In the genomic region with DNA sequence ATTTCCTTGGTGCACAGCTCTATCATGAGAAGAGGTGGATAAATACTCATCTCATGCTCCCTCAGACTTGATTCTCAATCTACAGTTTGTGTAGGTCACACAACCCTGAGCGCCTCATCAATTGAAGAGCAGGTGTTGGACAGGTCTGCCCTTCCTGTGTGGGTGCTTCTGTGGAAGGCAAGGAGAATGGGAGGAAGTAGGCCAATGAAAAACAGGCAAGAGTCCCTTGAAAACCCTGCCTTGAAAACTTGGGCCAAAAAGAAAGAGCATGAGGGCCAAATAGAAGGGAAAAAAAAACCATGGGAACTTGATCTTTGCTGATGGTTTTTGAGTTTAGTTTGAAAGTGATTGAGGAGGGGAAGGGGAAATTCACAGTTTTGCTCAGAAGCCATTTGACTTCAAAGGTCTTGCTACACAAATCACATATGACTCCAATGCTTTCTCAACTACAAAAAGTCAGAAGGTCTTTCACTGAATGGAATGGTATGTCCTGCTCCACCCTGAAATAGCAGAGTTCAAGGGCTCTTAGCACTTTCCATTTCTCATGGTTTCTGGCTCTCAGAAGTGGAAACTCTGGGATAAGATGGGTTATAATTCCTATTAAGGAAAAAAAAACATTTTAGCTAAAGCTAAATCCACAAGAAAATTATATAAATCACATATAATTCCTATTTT, we compare ENCODE assay signal across 1 cellular context.
A peak's percentile ranks its signal among the peaks of the same experiment; 100 is the strongest.
TF ChIP-seq lines count a peak whose summit lies in the region.

No MANE protein-coding gene starts in this region.

TF ChIP-seq in HepG2, 621 proteins besides CTCF, POLR2A, EP300 and RAD21 (continued from another document and continues in another):
- TF ChIP-seq, protein P1, sequence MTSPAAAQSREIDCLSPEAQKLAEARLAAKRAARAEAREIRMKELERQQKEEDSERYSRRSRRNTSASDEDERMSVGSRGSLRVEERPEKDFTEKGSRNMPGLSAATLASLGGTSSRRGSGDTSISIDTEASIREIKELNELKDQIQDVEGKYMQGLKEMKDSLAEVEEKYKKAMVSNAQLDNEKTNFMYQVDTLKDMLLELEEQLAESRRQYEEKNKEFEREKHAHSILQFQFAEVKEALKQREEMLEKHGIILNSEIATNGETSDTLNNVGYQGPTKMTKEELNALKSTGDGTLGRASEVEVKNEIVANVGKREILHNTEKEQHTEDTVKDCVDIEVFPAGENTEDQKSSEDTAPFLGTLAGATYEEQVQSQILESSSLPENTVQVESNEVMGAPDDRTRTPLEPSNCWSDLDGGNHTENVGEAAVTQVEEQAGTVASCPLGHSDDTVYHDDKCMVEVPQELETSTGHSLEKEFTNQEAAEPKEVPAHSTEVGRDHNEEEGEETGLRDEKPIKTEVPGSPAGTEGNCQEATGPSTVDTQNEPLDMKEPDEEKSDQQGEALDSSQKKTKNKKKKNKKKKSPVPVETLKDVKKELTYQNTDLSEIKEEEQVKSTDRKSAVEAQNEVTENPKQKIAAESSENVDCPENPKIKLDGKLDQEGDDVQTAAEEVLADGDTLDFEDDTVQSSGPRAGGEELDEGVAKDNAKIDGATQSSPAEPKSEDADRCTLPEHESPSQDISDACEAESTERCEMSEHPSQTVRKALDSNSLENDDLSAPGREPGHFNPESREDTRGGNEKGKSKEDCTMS (CRISPR knock-in tag; conservative IDR thresholded peaks at IDR 0.05): no peak
- TF ChIP-seq POLR2G (IDR thresholded peaks at IDR 0.05; ENCODE audit: low read depth, low read length) (no peak), SNRNP70 (IDR thresholded peaks at IDR 0.05; ENCODE audit: low read depth, low read length) (no peak), NFE2L2 (IDR thresholded peaks at IDR 0.05; ENCODE audit: low read length) (no peak), ZNF614 (CRISPR knock-in tag; IDR thresholded peaks at IDR 0.05; ENCODE audit: borderline replicate concordance) (no peak; the same call in 1 of the 2 replicates), NONO (IDR thresholded peaks at IDR 0.05) (no peak), NONO (CRISPR knock-in tag; conservative IDR thresholded peaks at IDR 0.05) (no peak), ZNF792 (CRISPR knock-in tag; IDR thresholded peaks at IDR 0.05) (no peak), FOXC1 (CRISPR knock-in tag; IDR thresholded peaks at IDR 0.05; ENCODE audit: borderline replicate concordance) (peak; percentile 39; the same call in 1 of the 2 replicates), ARID2 (CRISPR knock-in tag; IDR thresholded peaks at IDR 0.05; ENCODE audit: borderline replicate concordance) (no peak), SP4 (CRISPR knock-in tag; IDR thresholded peaks at IDR 0.05) (no peak), NKX3-1 (CRISPR knock-in tag; IDR thresholded peaks at IDR 0.05) (0 out of 2 replicates have a peak, but pooled peaks have one; percentile 54), GPN1 (CRISPR knock-in tag; IDR thresholded peaks at IDR 0.05; ENCODE audit: borderline replicate concordance) (no peak), ZNF331 (CRISPR knock-in tag; IDR thresholded peaks at IDR 0.05) (peak; percentile 58), SNAI1 (CRISPR knock-in tag; IDR thresholded peaks at IDR 0.05; ENCODE audit: borderline replicate concordance) (no peak), ZZZ3 (CRISPR knock-in tag; IDR thresholded peaks at IDR 0.05; ENCODE audit: borderline replicate concordance) (no peak), RARG (CRISPR knock-in tag; IDR thresholded peaks at IDR 0.05; ENCODE audit: low read depth) (no peak), ZNF143 (CRISPR knock-in tag; IDR thresholded peaks at IDR 0.05) (no peak), ATF7 (IDR thresholded peaks at IDR 0.05) (no peak), ATF7 (CRISPR knock-in tag; IDR thresholded peaks at IDR 0.05) (no peak), CC2D1A (CRISPR knock-in tag; IDR thresholded peaks at IDR 0.05) (no peak), PCBP1 (IDR thresholded peaks at IDR 0.05; ENCODE audit: borderline replicate concordance, low read depth, low read length) (no peak)
- TF ChIP-seq, protein P2, sequence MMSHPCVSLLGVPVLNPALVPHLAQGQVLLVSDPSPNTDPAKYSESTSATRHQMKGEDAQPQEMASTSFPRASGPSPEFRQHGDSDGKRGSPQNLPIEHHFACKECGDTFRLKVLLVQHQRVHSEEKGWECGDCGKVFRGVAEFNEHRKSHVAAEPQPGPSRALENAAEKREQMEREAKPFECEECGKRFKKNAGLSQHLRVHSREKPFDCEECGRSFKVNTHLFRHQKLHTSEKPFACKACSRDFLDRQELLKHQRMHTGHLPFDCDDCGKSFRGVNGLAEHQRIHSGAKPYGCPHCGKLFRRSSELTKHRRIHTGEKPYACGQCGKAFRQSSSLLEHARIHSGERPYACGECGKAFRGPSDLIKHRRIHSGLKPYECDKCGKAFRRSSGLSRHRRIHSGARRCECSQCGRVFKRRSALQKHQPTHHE (CRISPR knock-in tag; IDR thresholded peaks at IDR 0.05; ENCODE audit: borderline replicate concordance): no peak
- TF ChIP-seq, protein P3, sequence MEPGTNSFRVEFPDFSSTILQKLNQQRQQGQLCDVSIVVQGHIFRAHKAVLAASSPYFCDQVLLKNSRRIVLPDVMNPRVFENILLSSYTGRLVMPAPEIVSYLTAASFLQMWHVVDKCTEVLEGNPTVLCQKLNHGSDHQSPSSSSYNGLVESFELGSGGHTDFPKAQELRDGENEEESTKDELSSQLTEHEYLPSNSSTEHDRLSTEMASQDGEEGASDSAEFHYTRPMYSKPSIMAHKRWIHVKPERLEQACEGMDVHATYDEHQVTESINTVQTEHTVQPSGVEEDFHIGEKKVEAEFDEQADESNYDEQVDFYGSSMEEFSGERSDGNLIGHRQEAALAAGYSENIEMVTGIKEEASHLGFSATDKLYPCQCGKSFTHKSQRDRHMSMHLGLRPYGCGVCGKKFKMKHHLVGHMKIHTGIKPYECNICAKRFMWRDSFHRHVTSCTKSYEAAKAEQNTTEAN (CRISPR knock-in tag; conservative IDR thresholded peaks at IDR 0.05): no peak
- TF ChIP-seq, protein P4, sequence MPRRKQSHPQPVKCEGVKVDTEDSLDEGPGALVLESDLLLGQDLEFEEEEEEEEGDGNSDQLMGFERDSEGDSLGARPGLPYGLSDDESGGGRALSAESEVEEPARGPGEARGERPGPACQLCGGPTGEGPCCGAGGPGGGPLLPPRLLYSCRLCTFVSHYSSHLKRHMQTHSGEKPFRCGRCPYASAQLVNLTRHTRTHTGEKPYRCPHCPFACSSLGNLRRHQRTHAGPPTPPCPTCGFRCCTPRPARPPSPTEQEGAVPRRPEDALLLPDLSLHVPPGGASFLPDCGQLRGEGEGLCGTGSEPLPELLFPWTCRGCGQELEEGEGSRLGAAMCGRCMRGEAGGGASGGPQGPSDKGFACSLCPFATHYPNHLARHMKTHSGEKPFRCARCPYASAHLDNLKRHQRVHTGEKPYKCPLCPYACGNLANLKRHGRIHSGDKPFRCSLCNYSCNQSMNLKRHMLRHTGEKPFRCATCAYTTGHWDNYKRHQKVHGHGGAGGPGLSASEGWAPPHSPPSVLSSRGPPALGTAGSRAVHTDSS (CRISPR knock-in tag; conservative IDR thresholded peaks at IDR 0.05): no peak
- TF ChIP-seq, protein P5, sequence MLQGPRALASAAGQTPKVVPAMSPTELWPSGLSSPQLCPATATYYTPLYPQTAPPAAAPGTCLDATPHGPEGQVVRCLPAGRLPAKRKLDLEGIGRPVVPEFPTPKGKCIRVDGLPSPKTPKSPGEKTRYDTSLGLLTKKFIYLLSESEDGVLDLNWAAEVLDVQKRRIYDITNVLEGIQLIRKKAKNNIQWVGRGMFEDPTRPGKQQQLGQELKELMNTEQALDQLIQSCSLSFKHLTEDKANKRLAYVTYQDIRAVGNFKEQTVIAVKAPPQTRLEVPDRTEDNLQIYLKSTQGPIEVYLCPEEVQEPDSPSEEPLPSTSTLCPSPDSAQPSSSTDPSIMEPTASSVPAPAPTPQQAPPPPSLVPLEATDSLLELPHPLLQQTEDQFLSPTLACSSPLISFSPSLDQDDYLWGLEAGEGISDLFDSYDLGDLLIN (CRISPR knock-in tag; IDR thresholded peaks at IDR 0.05; ENCODE audit: borderline replicate concordance): no peak
- TF ChIP-seq, protein P6, sequence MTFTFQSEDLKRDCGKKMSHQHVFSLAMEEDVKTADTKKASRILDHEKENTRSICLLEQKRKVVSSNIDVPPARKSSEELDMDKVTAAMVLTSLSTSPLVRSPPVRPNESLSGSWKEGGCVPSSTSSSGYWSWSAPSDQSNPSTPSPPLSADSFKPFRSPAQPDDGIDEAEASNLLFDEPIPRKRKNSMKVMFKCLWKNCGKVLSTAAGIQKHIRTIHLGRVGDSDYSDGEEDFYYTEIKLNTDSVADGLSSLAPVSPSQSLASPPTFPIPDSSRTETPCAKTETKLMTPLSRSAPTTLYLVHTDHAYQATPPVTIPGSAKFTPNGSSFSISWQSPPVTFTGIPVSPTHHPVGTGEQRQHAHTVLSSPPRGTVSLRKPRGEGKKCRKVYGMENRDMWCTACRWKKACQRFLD (CRISPR knock-in tag; IDR thresholded peaks at IDR 0.05; ENCODE audit: borderline replicate concordance): no peak
- TF ChIP-seq, protein P7, sequence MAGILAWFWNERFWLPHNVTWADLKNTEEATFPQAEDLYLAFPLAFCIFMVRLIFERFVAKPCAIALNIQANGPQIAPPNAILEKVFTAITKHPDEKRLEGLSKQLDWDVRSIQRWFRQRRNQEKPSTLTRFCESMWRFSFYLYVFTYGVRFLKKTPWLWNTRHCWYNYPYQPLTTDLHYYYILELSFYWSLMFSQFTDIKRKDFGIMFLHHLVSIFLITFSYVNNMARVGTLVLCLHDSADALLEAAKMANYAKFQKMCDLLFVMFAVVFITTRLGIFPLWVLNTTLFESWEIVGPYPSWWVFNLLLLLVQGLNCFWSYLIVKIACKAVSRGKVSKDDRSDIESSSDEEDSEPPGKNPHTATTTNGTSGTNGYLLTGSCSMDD (CRISPR knock-in tag; IDR thresholded peaks at IDR 0.05): no peak
- TF ChIP-seq, protein P8, sequence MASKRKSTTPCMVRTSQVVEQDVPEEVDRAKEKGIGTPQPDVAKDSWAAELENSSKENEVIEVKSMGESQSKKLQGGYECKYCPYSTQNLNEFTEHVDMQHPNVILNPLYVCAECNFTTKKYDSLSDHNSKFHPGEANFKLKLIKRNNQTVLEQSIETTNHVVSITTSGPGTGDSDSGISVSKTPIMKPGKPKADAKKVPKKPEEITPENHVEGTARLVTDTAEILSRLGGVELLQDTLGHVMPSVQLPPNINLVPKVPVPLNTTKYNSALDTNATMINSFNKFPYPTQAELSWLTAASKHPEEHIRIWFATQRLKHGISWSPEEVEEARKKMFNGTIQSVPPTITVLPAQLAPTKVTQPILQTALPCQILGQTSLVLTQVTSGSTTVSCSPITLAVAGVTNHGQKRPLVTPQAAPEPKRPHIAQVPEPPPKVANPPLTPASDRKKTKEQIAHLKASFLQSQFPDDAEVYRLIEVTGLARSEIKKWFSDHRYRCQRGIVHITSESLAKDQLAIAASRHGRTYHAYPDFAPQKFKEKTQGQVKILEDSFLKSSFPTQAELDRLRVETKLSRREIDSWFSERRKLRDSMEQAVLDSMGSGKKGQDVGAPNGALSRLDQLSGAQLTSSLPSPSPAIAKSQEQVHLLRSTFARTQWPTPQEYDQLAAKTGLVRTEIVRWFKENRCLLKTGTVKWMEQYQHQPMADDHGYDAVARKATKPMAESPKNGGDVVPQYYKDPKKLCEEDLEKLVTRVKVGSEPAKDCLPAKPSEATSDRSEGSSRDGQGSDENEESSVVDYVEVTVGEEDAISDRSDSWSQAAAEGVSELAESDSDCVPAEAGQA (IDR thresholded peaks at IDR 0.05; ENCODE audit: low read depth): no peak
- TF ChIP-seq, protein P8 (CRISPR knock-in tag; IDR thresholded peaks at IDR 0.05; ENCODE audit: borderline replicate concordance): no peak
- TF ChIP-seq, protein P9, sequence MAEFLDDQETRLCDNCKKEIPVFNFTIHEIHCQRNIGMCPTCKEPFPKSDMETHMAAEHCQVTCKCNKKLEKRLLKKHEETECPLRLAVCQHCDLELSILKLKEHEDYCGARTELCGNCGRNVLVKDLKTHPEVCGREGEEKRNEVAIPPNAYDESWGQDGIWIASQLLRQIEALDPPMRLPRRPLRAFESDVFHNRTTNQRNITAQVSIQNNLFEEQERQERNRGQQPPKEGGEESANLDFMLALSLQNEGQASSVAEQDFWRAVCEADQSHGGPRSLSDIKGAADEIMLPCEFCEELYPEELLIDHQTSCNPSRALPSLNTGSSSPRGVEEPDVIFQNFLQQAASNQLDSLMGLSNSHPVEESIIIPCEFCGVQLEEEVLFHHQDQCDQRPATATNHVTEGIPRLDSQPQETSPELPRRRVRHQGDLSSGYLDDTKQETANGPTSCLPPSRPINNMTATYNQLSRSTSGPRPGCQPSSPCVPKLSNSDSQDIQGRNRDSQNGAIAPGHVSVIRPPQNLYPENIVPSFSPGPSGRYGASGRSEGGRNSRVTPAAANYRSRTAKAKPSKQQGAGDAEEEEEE (CRISPR knock-in tag; IDR thresholded peaks at IDR 0.05; ENCODE audit: borderline replicate concordance): no peak
- TF ChIP-seq, protein P10, sequence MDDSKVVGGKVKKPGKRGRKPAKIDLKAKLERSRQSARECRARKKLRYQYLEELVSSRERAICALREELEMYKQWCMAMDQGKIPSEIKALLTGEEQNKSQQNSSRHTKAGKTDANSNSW (CRISPR knock-in tag; IDR thresholded peaks at IDR 0.05; ENCODE audit: borderline replicate concordance): no peak
- TF ChIP-seq, protein P11, sequence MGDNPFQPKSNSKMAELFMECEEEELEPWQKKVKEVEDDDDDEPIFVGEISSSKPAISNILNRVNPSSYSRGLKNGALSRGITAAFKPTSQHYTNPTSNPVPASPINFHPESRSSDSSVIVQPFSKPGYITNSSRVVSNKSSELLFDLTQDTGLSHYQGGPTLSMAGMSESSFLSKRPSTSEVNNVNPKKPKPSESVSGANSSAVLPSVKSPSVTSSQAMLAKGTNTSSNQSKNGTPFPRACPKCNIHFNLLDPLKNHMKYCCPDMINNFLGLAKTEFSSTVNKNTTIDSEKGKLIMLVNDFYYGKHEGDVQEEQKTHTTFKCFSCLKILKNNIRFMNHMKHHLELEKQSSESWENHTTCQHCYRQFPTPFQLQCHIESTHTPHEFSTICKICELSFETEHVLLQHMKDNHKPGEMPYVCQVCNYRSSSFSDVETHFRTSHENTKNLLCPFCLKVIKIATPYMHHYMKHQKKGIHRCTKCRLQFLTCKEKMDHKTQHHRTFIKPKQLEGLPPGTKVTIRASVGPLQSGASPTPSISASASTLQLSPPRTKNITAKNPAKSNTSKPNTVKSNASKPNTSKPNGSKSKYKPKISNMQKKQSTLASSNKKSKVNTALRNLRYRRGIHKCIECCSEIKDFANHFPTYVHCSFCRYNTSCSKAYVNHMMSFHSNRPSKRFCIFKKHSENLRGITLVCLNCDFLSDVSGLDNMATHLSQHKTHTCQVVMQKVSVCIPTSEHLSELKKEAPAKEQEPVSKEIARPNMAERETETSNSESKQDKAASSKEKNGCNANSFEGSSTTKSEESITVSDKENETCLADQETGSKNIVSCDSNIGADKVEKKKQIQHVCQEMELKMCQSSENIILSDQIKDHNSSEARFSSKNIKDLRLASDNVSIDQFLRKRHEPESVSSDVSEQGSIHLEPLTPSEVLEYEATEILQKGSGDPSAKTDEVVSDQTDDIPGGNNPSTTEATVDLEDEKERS (CRISPR knock-in tag; IDR thresholded peaks at IDR 0.05): no peak
